1 cellular context compared by ENCODE assay signal in genomic region chr3:146496726-146497125, GRCh38.
A peak's percentile ranks its signal among the peaks of the same experiment; 100 is the strongest.
TF ChIP-seq lines count a peak whose summit lies in the region.

No MANE protein-coding gene starts in this region.

TF ChIP-seq in K562, 482 proteins besides CTCF, POLR2A, EP300 and RAD21 (continued from another document and continues in another):
- TF ChIP-seq AFF1 (IDR thresholded peaks at IDR 0.05; ENCODE audit: low read depth in 1 of 2, partially characterized antibody in 2 of 2) (peak in 1 of 2 experiments; percentile 63), HOMEZ (CRISPR knock-in tag; IDR thresholded peaks at IDR 0.05) (no peak), COPS2 (conservative IDR thresholded peaks at IDR 0.05) (no peak), RBM17 (IDR thresholded peaks at IDR 0.05; ENCODE audit: borderline replicate concordance, low read depth, low read length) (no peak), ZNF274 (IDR thresholded peaks at IDR 0.05; ENCODE audit: borderline replicate concordance, low read depth, low read length) (no peak), PKNOX1 (IDR thresholded peaks at IDR 0.05) (peak; percentile 90), CREB1 (IDR thresholded peaks at IDR 0.05) (peak; percentile 41; the same call in 1 of the 2 replicates), CREB1 (CRISPR knock-in tag; IDR thresholded peaks at IDR 0.05) (no peak), ARNT (IDR thresholded peaks at IDR 0.05) (peak; percentile 64 to 85; a peak in 2 of 4 replicates), KAT7 (CRISPR knock-in tag; IDR thresholded peaks at IDR 0.05; ENCODE audit: borderline replicate concordance) (no peak), ZNF277 (CRISPR knock-in tag; IDR thresholded peaks at IDR 0.05; ENCODE audit: borderline replicate concordance) (no peak), BDP1 (IDR thresholded peaks at IDR 0.05; ENCODE audit: insufficient read depth, insufficient read length) (no peak), SP1 (CRISPR knock-in tag; IDR thresholded peaks at IDR 0.05) (peak; percentile 51; the same call in 1 of the 2 replicates), ZNF639 (CRISPR knock-in tag; conservative IDR thresholded peaks at IDR 0.05 in 1 of 2, IDR thresholded peaks at IDR 0.05 in 1 of 2) (peak in 1 of 2 experiments; percentile 64; a peak in 1 of 4 replicates), BCL6 (CRISPR knock-in tag; IDR thresholded peaks at IDR 0.05) (no peak), DMBX1 (CRISPR knock-in tag; IDR thresholded peaks at IDR 0.05; ENCODE audit: borderline replicate concordance) (peak; percentile 42; the same call in 1 of the 2 replicates), POLR2B (IDR thresholded peaks at IDR 0.05; ENCODE audit: low read depth, partially characterized antibody) (no peak), HES1 (IDR thresholded peaks at IDR 0.05; ENCODE audit: low read depth) (peak; percentile 64; the same call in 1 of the 2 replicates), FOXM1 (IDR thresholded peaks at IDR 0.05; ENCODE audit: low read depth) (peak; percentile 75), FOXM1 (CRISPR knock-in tag; IDR thresholded peaks at IDR 0.05; ENCODE audit: low read depth) (no peak), MEF2D (tag; conservative IDR thresholded peaks at IDR 0.05; ENCODE audit: low read depth) (peak; percentile 86), ZNF766 (CRISPR knock-in tag; conservative IDR thresholded peaks at IDR 0.05) (peak; percentile 78), TARDBP (IDR thresholded peaks at IDR 0.05) (0 out of 2 replicates have a peak, but pooled peaks have one; percentile 33), MAZ (CRISPR knock-in tag; conservative IDR thresholded peaks at IDR 0.05 in 1 of 2, IDR thresholded peaks at IDR 0.05 in 1 of 2) (0 out of 4 replicates have a peak, but pooled peaks of 1 of the 2 experiments have one; percentile 35), DDX20 (tag; IDR thresholded peaks at IDR 0.05; ENCODE audit: low read depth) (no peak), RAD51 (IDR thresholded peaks at IDR 0.05; ENCODE audit: borderline replicate concordance, low read depth) (no peak), HDAC2 (IDR thresholded peaks at IDR 0.05) (peak; percentile 90), ZNF695 (CRISPR knock-in tag; IDR thresholded peaks at IDR 0.05) (no peak), MTA1 (IDR thresholded peaks at IDR 0.05; ENCODE audit: borderline replicate concordance) (peak; percentile 66; the same call in 1 of the 2 replicates), EP400 (IDR thresholded peaks at IDR 0.05) (peak; percentile 7; the same call in 1 of the 2 replicates), ZNF518B (CRISPR knock-in tag; IDR thresholded peaks at IDR 0.05) (no peak), CREM (IDR thresholded peaks at IDR 0.05; ENCODE audit: low read depth) (peak; percentile 80), ZNF175 (CRISPR knock-in tag; IDR thresholded peaks at IDR 0.05; ENCODE audit: low read depth) (peak; percentile 86; the same call in 1 of the 2 replicates), HNRNPK (IDR thresholded peaks at IDR 0.05; ENCODE audit: low read depth, low read length, poor library complexity, severe bottlenecking) (no peak), FOS (IDR thresholded peaks at IDR 0.05; ENCODE audit: extremely low read depth, insufficient read length) (no peak), KHSRP (IDR thresholded peaks at IDR 0.05) (peak; percentile 66; the same call in 1 of the 2 replicates), HMBOX1 (IDR thresholded peaks at IDR 0.05) (peak; percentile 58), SMAD4 (CRISPR knock-in tag; conservative IDR thresholded peaks at IDR 0.05) (peak; percentile 76), TBL1XR1 (IDR thresholded peaks at IDR 0.05; ENCODE audit: low read length in 2 of 2) (peak in 1 of 2 experiments; percentile 91; a peak in 3 of 4 replicates), NFIC (IDR thresholded peaks at IDR 0.05) (peak; percentile 76), ATF7 (IDR thresholded peaks at IDR 0.05) (peak; percentile 87), RBM39 (optimal IDR thresholded peaks at IDR 0.05; ENCODE audit: low read depth, low read length) (no peak), ZKSCAN8 (CRISPR knock-in tag; IDR thresholded peaks at IDR 0.05) (peak; percentile 77; the same call in 1 of the 2 replicates), MBD2 (IDR thresholded peaks at IDR 0.05; ENCODE audit: borderline replicate concordance, low read depth) (peak; percentile 59; the same call in 1 of the 2 replicates), SMARCA4 (IDR thresholded peaks at IDR 0.05) (peak; percentile 96), PYGO2 (tag; IDR thresholded peaks at IDR 0.05) (peak; percentile 91), FOXO4 (CRISPR knock-in tag; IDR thresholded peaks at IDR 0.05) (no peak), NCOR1 (IDR thresholded peaks at IDR 0.05) (peak; percentile 93), POLR3G (IDR thresholded peaks at IDR 0.05; ENCODE audit: extremely low read depth, insufficient read length, insufficient replicate concordance) (no peak), NCOA1 (IDR thresholded peaks at IDR 0.05; ENCODE audit: low read depth) (peak; percentile 88; the same call in 1 of the 2 replicates), MCM3 (IDR thresholded peaks at IDR 0.05) (no peak), CCNT2 (IDR thresholded peaks at IDR 0.05; ENCODE audit: borderline replicate concordance, extremely low read depth, insufficient read length, low read depth, low read length) (peak; percentile 89), POU5F1 (IDR thresholded peaks at IDR 0.05; ENCODE audit: borderline replicate concordance, low read depth, low read length, partially characterized antibody) (no peak), ZNF644 (tag; IDR thresholded peaks at IDR 0.05; ENCODE audit: low read depth) (no peak), CHD1 (IDR thresholded peaks at IDR 0.05; ENCODE audit: low read length) (no peak), TRIM24 (IDR thresholded peaks at IDR 0.05) (peak; percentile 95 to 96)
